ENCODE assay signal across 28 cellular contexts in genomic region chr21:35859677-35860076, GRCh38.
"Had no signal": no experiment of that assay in that cellular context is flagged by ENCODE, and none has a peak within 500 bp of the region (broad histone marks: within the 10 kb centered on the region; RNA-seq: fewer than 3 reads in every experiment).

No MANE protein-coding gene starts in this region.

- H3K27ac ChIP-seq: colonic mucosa, coronary artery, dorsolateral prefrontal cortex, epithelial cell of prostate, esophagus muscularis mucosa, esophagus squamous epithelium, foreskin keratinocyte, gastrocnemius medialis, gastroesophageal sphincter, heart left ventricle, heart right ventricle had no signal

- H3K4me3 Mint-ChIP-seq: dendritic cell treated with granulocyte-macrophage colony-stimulating factor and Interleukin-4, amounts not matched to agents 40 ng/mL and 50 ng/mL, for 4 days; effector memory CD8-positive, alpha-beta T cell had no signal

- H3K36me3 ChIP-seq: colonic mucosa, esophagus muscularis mucosa, esophagus squamous epithelium, gastrocnemius medialis, gastroesophageal sphincter, heart left ventricle, heart right ventricle had no signal

- H3K4me1 ChIP-seq: colonic mucosa, esophagus squamous epithelium, foreskin keratinocyte, gastrocnemius medialis, heart left ventricle, heart right ventricle had no signal

- H3K27me3 ChIP-seq: colonic mucosa, esophagus muscularis mucosa, gastrocnemius medialis, heart left ventricle, heart right ventricle had no signal

- DNase-seq: colonic mucosa; cortex of kidney; dermis blood vessel endothelial cell; dorsolateral prefrontal cortex; effector CD4-positive, alpha-beta T cell; effector CD8-positive, alpha-beta T cell; effector memory CD4-positive, alpha-beta T cell; effector memory CD8-positive, alpha-beta T cell; erythroblast; esophagus squamous epithelium; foreskin fibroblast; foreskin keratinocyte; foreskin melanocyte; gastrocnemius medialis; glutamatergic neuron; head of caudate nucleus; heart left ventricle; heart right ventricle had no signal

- H3K9me3 Mint-ChIP-seq: dendritic cell treated with granulocyte-macrophage colony-stimulating factor and Interleukin-4, amounts not matched to agents 40 ng/mL and 50 ng/mL, for 4 days; effector memory CD8-positive, alpha-beta T cell had no signal

- FAIRE-seq: colon, endometrium, endothelial cell of umbilical vein, frontal cortex had no signal

- H3K27ac Mint-ChIP-seq: dendritic cell treated with granulocyte-macrophage colony-stimulating factor and Interleukin-4, amounts not matched to agents 40 ng/mL and 50 ng/mL, for 4 days; effector memory CD8-positive, alpha-beta T cell had no signal

- ATAC-seq: effector memory CD8-positive, alpha-beta T cell; esophagus mucosa; foreskin keratinocyte; gastrocnemius medialis; gastroesophageal sphincter; heart left ventricle; heart right ventricle had no signal

- H3K4me3 ChIP-seq: colonic mucosa, coronary artery, dorsolateral prefrontal cortex, esophagus muscularis mucosa, esophagus squamous epithelium, gastrocnemius medialis, gastroesophageal sphincter, heart left ventricle, heart right ventricle had no signal

- H3K9me3 ChIP-seq: colonic mucosa, esophagus muscularis mucosa, esophagus squamous epithelium, gastrocnemius medialis, gastroesophageal sphincter, heart left ventricle, heart right ventricle had no signal
